ENCODE assay signal across 13 cellular contexts in the genomic region with DNA sequence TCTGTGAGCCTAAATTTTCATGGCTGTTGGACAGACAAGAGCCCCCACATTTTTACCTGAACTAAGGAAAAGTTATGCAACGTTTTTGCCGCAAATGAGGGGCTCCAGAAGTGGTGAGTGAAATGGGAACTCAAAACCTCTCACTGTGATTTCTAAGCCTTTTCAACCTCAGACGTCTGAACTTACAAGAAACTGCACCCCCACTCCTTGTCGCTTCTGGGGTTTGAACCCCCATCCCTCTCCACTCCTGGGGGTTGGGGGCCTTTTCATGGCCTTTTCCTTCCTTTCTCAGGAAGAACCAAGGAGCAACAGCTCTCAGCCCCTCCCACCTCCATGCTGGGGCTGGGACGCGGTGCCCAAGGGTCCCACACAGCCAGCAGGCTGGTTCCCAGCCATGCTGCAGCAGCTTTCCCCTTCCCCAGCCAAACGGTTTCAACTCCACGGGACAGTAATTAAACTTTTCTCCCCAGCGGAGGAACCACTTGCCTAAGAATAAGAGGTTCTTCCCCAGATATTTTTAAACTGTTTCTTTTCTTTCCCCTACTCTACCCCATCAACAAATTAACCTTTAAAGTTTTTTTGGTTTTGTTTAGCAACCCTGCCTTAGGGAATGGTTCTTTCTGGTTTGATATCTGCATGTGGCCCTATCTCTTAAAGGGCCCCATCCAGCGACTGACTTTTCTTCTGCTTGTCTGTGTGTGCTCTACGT.
A peak's percentile ranks its signal among the peaks of the same experiment; 100 is the strongest.
DNase-seq lines count a peak whose midpoint lies in the region; ATAC-seq, FAIRE-seq and TF ChIP-seq lines count a peak whose summit lies in the region.
"Had no signal": no experiment of that assay in that cellular context is flagged by ENCODE, and none has a peak within 500 bp of the region (broad histone marks: within the 10 kb centered on the region; RNA-seq: fewer than 3 reads in every experiment).

No MANE protein-coding gene starts in this region.

- H3K4me3 ChIP-seq in H7 (ENCODE audit: insufficient read depth, low read depth, low read length) = no peak overlapping the region; the same call in 1 of the 2 replicates

- ATAC-seq in GM18861 (IDR thresholded peaks at IDR 0.05; ENCODE audit: unreplicated experiment) (peak; percentile 24), GM21529 (IDR thresholded peaks at IDR 0.05; ENCODE audit: unreplicated experiment) (peak; percentile 29), HG03103 (IDR thresholded peaks at IDR 0.05; ENCODE audit: low read depth, unreplicated experiment) (peak; percentile 24), memory B cell (ENCODE audit: low read depth) (peak; percentile 27)

- H3K4me3 Mint-ChIP-seq in memory B cell = peak overlapping the region; percentile 94

- FAIRE-seq in D721Med (lab: Jason Lieb, UNC) = no peak
- FAIRE-seq: astrocyte, endothelial cell of umbilical vein had no signal

- H3K27me3 Mint-ChIP-seq in memory B cell = no peaks in the 10 kb centered on the region

- H3K36me3 ChIP-seq in H7 (replicated peaks; ENCODE audit: control insufficient read depth, insufficient read depth, low read length) = no peaks in the 10 kb centered on the region

- DNase-seq in memory B cell (ENCODE audit: low spot score in 2 of 2) (peak; percentile 4 to 29), H7 (no peak), D721Med (ENCODE audit: insufficient read length, low spot score) (no peak), amygdala (lab: John Stamatoyannopoulos, UW) (no peak), NCI-H2107 (lab: John Stamatoyannopoulos, UW) (no peak)
- DNase-seq: Caco-2; NCI-H446; stimulated activated naive CD8-positive, alpha-beta T cell treated with anti-CD3 and anti-CD28 coated beads, Interleukin-15, Interleukin-2, amounts not matched to agents 100 U/mL and 50 U/mL, for 24 hours had no signal

- no peak for TF ChIP-seq CTCF in D721Med (IDR thresholded peaks at IDR 0.05; ENCODE audit: insufficient read depth, missing control alignments)

- peak overlapping the region; percentile 93 for H3K27ac Mint-ChIP-seq in memory B cell

- H3K27me3 ChIP-seq in H7 (ENCODE audit: control insufficient read depth, insufficient read depth, low read length) = no peaks in the 10 kb centered on the region

- H3K9me3 Mint-ChIP-seq in memory B cell = no peaks in the 10 kb centered on the region

- H3K4me1 Mint-ChIP-seq in memory B cell = peaks cover 23% of the 10 kb centered on the region

- H3K36me3 Mint-ChIP-seq in memory B cell = peaks cover 9% of the 10 kb centered on the region

Comparison
In these comparisons a context has a peak if more than half of its experiments do, and no peak if none do; other contexts are left out.
1. DNase-seq: peak in memory B cell (2 of 2); none in H7 (single experiment), D721Med (single experiment), amygdala (0 of 56) and NCI-H2107 (single experiment).
2. Peak in every context shown above with its lines, with median percentiles within 50 percentile points of each other: ATAC-seq.